ENCODE assay signal across 8 cellular contexts in genomic region chr6:33118525-33119123, GRCh38. TPM values are rescaled to one million over a fixed set of nuclear protein-coding genes. Genes with fewer than 3 reads are reported as not detected.
DNase-seq lines count a peak whose midpoint lies in the region; ATAC-seq and TF ChIP-seq lines count a peak whose summit lies in the region.

No MANE protein-coding gene starts in this region.

- no peak overlapping the region for H2AFZ ChIP-seq in osteoblast (ENCODE audit: low read length)

- peaks cover 61% of the 10 kb centered on the region for H3K27me3 ChIP-seq in osteoblast (ENCODE audit: insufficient read depth, low read length)

- H3K27ac ChIP-seq in osteoblast (ENCODE audit: low read depth, low read length): no peak overlapping the region

- no peaks in the 10 kb centered on the region for H3K9me3 Mint-ChIP-seq in activated CD4-positive, alpha-beta T cell treated with anti-CD3 and anti-CD28 coated beads for 36 hours (ENCODE audit: low read depth)

- POLR2A ChIA-PET in activated CD4-positive, alpha-beta T cell treated with anti-CD3 and anti-CD28 coated beads for 36 hours (lab: Charles Lee): interaction anchor here (0.5 kb wide), 1 partner anchor 300 kb away, joined by 3 read pairs; no protein-coding TSS in a partner anchor

- H3K36me3 Mint-ChIP-seq in activated CD4-positive, alpha-beta T cell treated with anti-CD3 and anti-CD28 coated beads for 36 hours (ENCODE audit: low read depth): no peaks in the 10 kb centered on the region

- CTCF ChIA-PET in activated CD4-positive, alpha-beta T cell treated with anti-CD3 and anti-CD28 coated beads for 36 hours (lab: Charles Lee): interaction anchor here (0.6 to 2.9 kb wide), 9 partner anchors 11 to 129 kb away, joined by 3 to 30 read pairs (median 4); partner anchors contain the start of gene HLA-DPA1

- H4K20me1 ChIP-seq in osteoblast (ENCODE audit: insufficient read depth, low read length): peaks cover 3% of the 10 kb centered on the region

- H3K4me3 ChIP-seq in fibroblast of mammary gland (ENCODE audit: control insufficient read depth, low read depth, low read length): no peak overlapping the region
- no peak overlapping the region for H3K4me3 ChIP-seq in osteoblast (ENCODE audit: insufficient read depth, low read length)

- H3K79me2 ChIP-seq in osteoblast (ENCODE audit: insufficient read depth, low read length): no peaks in the 10 kb centered on the region

- H3K4me2 ChIP-seq in osteoblast (ENCODE audit: insufficient read depth, low read length): no peak overlapping the region

- no peak overlapping the region for H3K27ac Mint-ChIP-seq in activated CD4-positive, alpha-beta T cell treated with anti-CD3 and anti-CD28 coated beads for 36 hours

- intact Hi-C loops in activated CD4-positive, alpha-beta T cell treated with anti-CD3 and anti-CD28 coated beads for 36 hours (cut with DNase I, micrococcal nuclease): loop anchor here (1.0 kb wide), 1 partner anchor 130 kb away; no protein-coding TSS in a partner anchor

- DNase-seq in activated CD4-positive, alpha-beta T cell treated with anti-CD3 and anti-CD28 coated beads for 36 hours: no peak
- no peak for DNase-seq in activated CD4-positive, alpha-beta T cell treated with anti-CD3 and anti-CD28 coated beads, Interleukin-2, amount 50 U/mL, for 48 hours
- peak; percentile 59 for DNase-seq in MV-4-11 (lab: John Stamatoyannopoulos, UW)
- peak; percentile 21 for DNase-seq in SKM-1 (lab: John Stamatoyannopoulos, UW; ENCODE audit: unreplicated experiment)
- peak; percentile 64 for DNase-seq in fibroblast of mammary gland (ENCODE audit: low read depth)
- no peak for DNase-seq in osteoblast (ENCODE audit: insufficient read length, low spot score, missing footprints)

- H3K4me1 ChIP-seq in osteoblast (ENCODE audit: insufficient read depth, low read length): no peaks in the 10 kb centered on the region

- no peaks in the 10 kb centered on the region for H3K9me3 ChIP-seq in osteoblast (ENCODE audit: low read depth, low read length)

- TF ChIP-seq CTCF in fibroblast of mammary gland (conservative IDR thresholded peaks at IDR 0.05; ENCODE audit: control insufficient read depth, insufficient read depth, low read depth, low read length) (peak; percentile 69), osteoblast (IDR thresholded peaks at IDR 0.05; ENCODE audit: extremely low read depth, low read depth, low read length) (peak; percentile 76)

- H3K36me3 ChIP-seq in osteoblast (ENCODE audit: insufficient read depth, low read length): no peaks in the 10 kb centered on the region

- peak; percentile 55 for ATAC-seq in activated CD4-positive, alpha-beta T cell treated with anti-CD3 and anti-CD28 coated beads for 36 hours
- ATAC-seq in GM19023 (IDR thresholded peaks at IDR 0.05; ENCODE audit: unreplicated experiment): no peak
- no peak for ATAC-seq in HG03378 (IDR thresholded peaks at IDR 0.05; ENCODE audit: unreplicated experiment)

- no peak overlapping the region for H3K4me3 Mint-ChIP-seq in activated CD4-positive, alpha-beta T cell treated with anti-CD3 and anti-CD28 coated beads for 36 hours

- peaks cover 7% of the 10 kb centered on the region for H3K4me1 Mint-ChIP-seq in activated CD4-positive, alpha-beta T cell treated with anti-CD3 and anti-CD28 coated beads for 36 hours

- peaks cover 31% of the 10 kb centered on the region for H3K27me3 Mint-ChIP-seq in activated CD4-positive, alpha-beta T cell treated with anti-CD3 and anti-CD28 coated beads for 36 hours

RNA-seq across cellular contexts. Expression of gene HLA-DPB1, which starts 42.8 kb away (rescaled TPM):
- total RNA-seq in activated CD4-positive, alpha-beta T cell treated with anti-CD3 and anti-CD28 coated beads for 36 hours: 1 to 10 TPM; 5.2 to 5.4 TPM
- 8.7 and 12.4 TPM in 2 replicates for total RNA-seq in osteoblast

RNA-seq across cellular contexts. Expression of gene HLA-DPA1, which starts 45.2 kb away (rescaled TPM):
- total RNA-seq in activated CD4-positive, alpha-beta T cell treated with anti-CD3 and anti-CD28 coated beads for 36 hours: 10 to 100 TPM; 11.5 to 13.3 TPM
- total RNA-seq in osteoblast: 5.4 and 30.4 TPM in 2 replicates

Comparison
In these comparisons a context has a peak if more than half of its experiments do, and no peak if none do; other contexts are left out.
1. DNase-seq: peak in MV-4-11 (single experiment), SKM-1 (single experiment) and fibroblast of mammary gland (single experiment); none in activated CD4-positive, alpha-beta T cell treated with anti-CD3 and anti-CD28 coated beads for 36 hours (single experiment), activated CD4-positive, alpha-beta T cell treated with anti-CD3 and anti-CD28 coated beads, Interleukin-2, amount 50 U/mL, for 48 hours (0 of 2) and osteoblast (single experiment).